In the genomic region with DNA sequence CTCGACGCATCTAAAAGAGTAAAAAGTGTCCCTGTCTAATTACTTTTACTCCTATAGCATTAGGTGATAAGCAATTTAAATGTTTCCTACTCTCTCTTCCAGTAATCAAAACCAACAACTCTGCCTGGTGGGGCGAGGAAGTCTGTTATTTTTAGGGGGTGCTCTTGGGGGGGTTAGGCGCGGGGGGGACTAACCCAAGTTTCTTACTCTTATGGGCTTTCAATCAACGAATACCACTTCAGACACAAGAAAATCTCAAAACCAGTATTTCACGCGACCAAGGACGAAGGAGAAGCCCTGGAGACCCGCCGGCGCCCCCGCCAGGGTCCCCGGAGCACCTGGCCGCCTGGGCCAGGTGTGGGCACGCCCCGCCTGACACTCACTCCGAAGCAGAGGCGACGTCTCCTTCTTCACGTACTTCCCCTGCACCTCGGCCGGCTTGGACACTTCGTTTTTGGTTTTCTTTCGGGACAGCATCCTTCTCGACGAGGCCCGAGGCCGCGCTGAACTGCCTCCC, we compare ENCODE assay signal across 8 cellular contexts. TPM values are rescaled to one million over a fixed set of nuclear protein-coding genes. Genes with fewer than 3 reads are reported as not detected.
DNase-seq lines count a peak whose midpoint lies in the region; ATAC-seq, FAIRE-seq and TF ChIP-seq lines count a peak whose summit lies in the region.

No MANE protein-coding gene starts in this region.

- peak overlapping the region; percentile 33 for H3K4me3 ChIP-seq in CD8-positive, alpha-beta memory T cell (ENCODE audit: low read length)

- ATAC-seq in GM19035 (IDR thresholded peaks at IDR 0.05; ENCODE audit: unreplicated experiment) (peak; percentile 42), HG03175 (IDR thresholded peaks at IDR 0.05; ENCODE audit: unreplicated experiment) (peak; percentile 49)

- no peaks in the 10 kb centered on the region for H3K9me3 ChIP-seq in CD8-positive, alpha-beta memory T cell (ENCODE audit: low read length)

- no peaks in the 10 kb centered on the region for H3K27me3 Mint-ChIP-seq in CD8-positive, alpha-beta memory T cell
- peaks cover 3% of the 10 kb centered on the region for H3K27me3 Mint-ChIP-seq in T-helper 1 cell treated with Interleukin-12 subunit alpha and Interleukin-12 subunit beta and Interleukin-4 antibody, amounts not matched to agents 30 μg/mL and 1 μg/mL, for 36 hours (ENCODE audit: low read depth)
- H3K27me3 Mint-ChIP-seq in endothelial cell (ENCODE audit: unreplicated experiment): peaks cover 3% of the 10 kb centered on the region
- H3K27me3 Mint-ChIP-seq in neural crest cell (ENCODE audit: low read depth): no peaks in the 10 kb centered on the region

- H3K4me3 Mint-ChIP-seq in CD8-positive, alpha-beta memory T cell: no peak overlapping the region
- H3K4me3 Mint-ChIP-seq in T-helper 1 cell treated with Interleukin-12 subunit alpha and Interleukin-12 subunit beta and Interleukin-4 antibody, amounts not matched to agents 30 μg/mL and 1 μg/mL, for 36 hours: no peak overlapping the region
- peak overlapping the region; percentile 98 for H3K4me3 Mint-ChIP-seq in endothelial cell (ENCODE audit: unreplicated experiment)
- no peak overlapping the region for H3K4me3 Mint-ChIP-seq in neural crest cell

- no peak for FAIRE-seq in RCC 7860 (lab: Jason Lieb, UNC)

- peak overlapping the region; percentile 34 for H3K27ac ChIP-seq in CD8-positive, alpha-beta memory T cell (ENCODE audit: low read depth, low read length)

- DNase-seq in CD8-positive, alpha-beta memory T cell: peak in 3 of 5 donors; percentile 46 to 60 (median 58)
- no peak for DNase-seq in endothelial cell (ENCODE audit: low spot score)
- no peak for DNase-seq in neural crest cell (ENCODE audit: low read depth, low spot score)
- DNase-seq in RCC 7860 (ENCODE audit: low spot score): no peak
- no peak for DNase-seq in GOT3 (lab: John Stamatoyannopoulos, UW)

- H3K27ac Mint-ChIP-seq in CD8-positive, alpha-beta memory T cell: peak overlapping the region; percentile 54 to 92 (median 86)
- H3K27ac Mint-ChIP-seq in T-helper 1 cell treated with Interleukin-12 subunit alpha and Interleukin-12 subunit beta and Interleukin-4 antibody, amounts not matched to agents 30 μg/mL and 1 μg/mL, for 36 hours: peak overlapping the region; percentile 17
- peak overlapping the region; percentile 98 for H3K27ac Mint-ChIP-seq in endothelial cell (ENCODE audit: unreplicated experiment)
- peak overlapping the region; percentile 51 for H3K27ac Mint-ChIP-seq in neural crest cell (ENCODE audit: unreplicated experiment)

- H3K4me1 Mint-ChIP-seq in CD8-positive, alpha-beta memory T cell: peaks cover 14 to 26% (median 26%) of the 10 kb centered on the region in 3 donors
- H3K4me1 Mint-ChIP-seq in T-helper 1 cell treated with Interleukin-12 subunit alpha and Interleukin-12 subunit beta and Interleukin-4 antibody, amounts not matched to agents 30 μg/mL and 1 μg/mL, for 36 hours (ENCODE audit: low read depth): peaks cover 13% of the 10 kb centered on the region
- H3K4me1 Mint-ChIP-seq in endothelial cell (ENCODE audit: unreplicated experiment) (peaks cover 8% of the 10 kb centered on the region), neural crest cell (peaks cover 14% of the 10 kb centered on the region)

- H3K27me3 ChIP-seq in CD8-positive, alpha-beta memory T cell (ENCODE audit: insufficient read depth, low read length, poor library complexity, severe bottlenecking): no peaks in the 10 kb centered on the region

- peaks cover 0 to 15% (median 7%) of the 10 kb centered on the region in 3 donors for H3K36me3 Mint-ChIP-seq in CD8-positive, alpha-beta memory T cell
- H3K36me3 Mint-ChIP-seq in T-helper 1 cell treated with Interleukin-12 subunit alpha and Interleukin-12 subunit beta and Interleukin-4 antibody, amounts not matched to agents 30 μg/mL and 1 μg/mL, for 36 hours (ENCODE audit: low read depth): peaks cover 3% of the 10 kb centered on the region
- H3K36me3 Mint-ChIP-seq in endothelial cell (ENCODE audit: low read depth, unreplicated experiment) (no peaks in the 10 kb centered on the region), neural crest cell (ENCODE audit: low read depth) (peaks cover 7% of the 10 kb centered on the region)

- H3K4me1 ChIP-seq in CD8-positive, alpha-beta memory T cell (ENCODE audit: insufficient read depth, low read length): peaks cover 13% of the 10 kb centered on the region

- TF ChIP-seq CTCF in endothelial cell (IDR thresholded peaks at IDR 0.05; ENCODE audit: unreplicated experiment) (no peak), neural crest cell (conservative IDR thresholded peaks at IDR 0.05) (no peak)

- POLR2A ChIA-PET in CD8-positive, alpha-beta memory T cell (lab: Charles Lee): no interaction called here

- H3K36me3 ChIP-seq in CD8-positive, alpha-beta memory T cell (ENCODE audit: insufficient read depth, low read length): no peaks in the 10 kb centered on the region

- H3K9me3 Mint-ChIP-seq in CD8-positive, alpha-beta memory T cell: no peaks in the 10 kb centered on the region
- no peaks in the 10 kb centered on the region for H3K9me3 Mint-ChIP-seq in T-helper 1 cell treated with Interleukin-12 subunit alpha and Interleukin-12 subunit beta and Interleukin-4 antibody, amounts not matched to agents 30 μg/mL and 1 μg/mL, for 36 hours
- H3K9me3 Mint-ChIP-seq in endothelial cell (ENCODE audit: unreplicated experiment) (no peaks in the 10 kb centered on the region), neural crest cell (no peaks in the 10 kb centered on the region)

- CTCF ChIA-PET in CD8-positive, alpha-beta memory T cell (lab: Charles Lee): no interaction called here

RNA-seq across cellular contexts. Expression of a gene that starts 0.6 kb away (rescaled TPM):
- 10 to 100 TPM; 12.9 to 13.9 TPM for total RNA-seq in CD8-positive, alpha-beta memory T cell
- polyA plus RNA-seq in CD8-positive, alpha-beta memory T cell: 13.7 TPM
- total RNA-seq in endothelial cell (ENCODE audit: unreplicated experiment) (24.0 TPM), neural crest cell (23.5 and 23.8 TPM in 2 replicates)

Comparison
In these comparisons a context has a peak if more than half of its experiments do, and no peak if none do; other contexts are left out.
1. DNase-seq: peak in CD8-positive, alpha-beta memory T cell (3 of 5); none in endothelial cell (single experiment), neural crest cell (single experiment), RCC 7860 (single experiment) and GOT3 (single experiment).
2. H3K27ac Mint-ChIP-seq: peak in every context shown above with its lines; median percentile 98 in endothelial cell; 86 in CD8-positive, alpha-beta memory T cell; 51 in neural crest cell; 17 in T-helper 1 cell treated with Interleukin-12 subunit alpha and Interleukin-12 subunit beta and Interleukin-4 antibody, amounts not matched to agents 30 μg/mL and 1 μg/mL, for 36 hours.